ENCODE assay signal across 25 cellular contexts in the genomic region with DNA sequence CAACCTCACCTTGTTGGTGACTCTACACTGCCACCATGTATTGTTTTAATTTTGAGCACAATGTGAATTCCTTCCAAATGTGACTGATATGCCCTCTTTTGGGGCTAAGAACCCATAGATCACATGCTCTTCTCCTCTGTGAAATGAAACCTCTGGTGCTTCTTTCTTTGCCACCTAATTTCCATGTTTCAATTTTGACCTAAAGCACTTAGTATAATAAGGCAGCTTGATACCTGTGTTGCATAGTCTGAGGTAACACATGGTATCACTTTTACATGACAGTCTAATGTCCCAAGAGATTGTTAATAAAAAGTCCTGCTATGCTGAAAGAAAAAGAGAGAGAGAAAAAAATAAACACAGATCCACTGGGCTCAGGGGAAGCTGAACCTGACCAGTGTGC. TPM values are rescaled to one million over a fixed set of nuclear protein-coding genes. Genes with fewer than 3 reads are reported as not detected.
DNase-seq lines count a peak whose midpoint lies in the region; ATAC-seq and TF ChIP-seq lines count a peak whose summit lies in the region.
"Had no signal": no experiment of that assay in that cellular context is flagged by ENCODE, and none has a peak within 500 bp of the region (broad histone marks: within the 10 kb centered on the region; RNA-seq: fewer than 3 reads in every experiment).

No MANE protein-coding gene starts in this region.

- DNase-seq in Caco-2 (no peak), nephron progenitor cell (no peak), heart left ventricle (no peak), thyroid gland (no peak), NCI-H2081 treated with DMSO at 0.1 percent for 48 hours (lab: John Stamatoyannopoulos, UW) (no peak)
- DNase-seq: CD4-positive, CD25-positive, alpha-beta regulatory T cell; NCI-H1048; NCI-H1417 treated with DMSO at 0.1 percent for 48 hours; NCI-H1694 treated with DMSO at 0.1 percent for 48 hours; NCI-H2081; NCI-H2171; NCI-H226; NCI-H510A; NCI-H748 treated with DMSO at 0.1 percent for 48 hours; PC-3; SJCRH30 had no signal

- peak overlapping the region; percentile 46 for H3K4me2 ChIP-seq in OCI-LY3 (ENCODE audit: low read length)
- H3K4me2 ChIP-seq: BLaER1 had no signal

- H3K36me3 ChIP-seq in Caco-2 (ENCODE audit: control insufficient read depth, insufficient read depth, low read length): peaks cover 2% of the 10 kb centered on the region
- peaks cover 4% of the 10 kb centered on the region for H3K36me3 ChIP-seq in OCI-LY3 (replicated peaks; ENCODE audit: low read depth, low read length)
- peaks cover 0 to 96% (median 54%) of the 10 kb centered on the region in 9 donors for H3K36me3 ChIP-seq in heart left ventricle
- H3K36me3 ChIP-seq in thyroid gland: peaks cover 11 to 25% of the 10 kb centered on the region in 2 donors
- H3K36me3 ChIP-seq: BLaER1, SJCRH30 had no signal

- H3K4me3 ChIP-seq in Caco-2 (ENCODE audit: low read depth, low read length) (no peak overlapping the region), OCI-LY3 (ENCODE audit: low read length) (no peak overlapping the region), heart left ventricle (no peak overlapping the region), thyroid gland (replicated peaks in 1 of 3) (no peak overlapping the region)
- H3K4me3 ChIP-seq: BLaER1, K562, SJCRH30 had no signal

- H3K4me3 Mint-ChIP-seq in Caco-2 (ENCODE audit: unreplicated experiment) (no peak overlapping the region), nephron progenitor cell (no peak overlapping the region)
- H3K4me3 Mint-ChIP-seq: CD4-positive, CD25-positive, alpha-beta regulatory T cell had no signal

- no peaks in the 10 kb centered on the region for H3K9me3 Mint-ChIP-seq in Caco-2 (ENCODE audit: unreplicated experiment)
- no peaks in the 10 kb centered on the region for H3K9me3 Mint-ChIP-seq in nephron progenitor cell
- H3K9me3 Mint-ChIP-seq: CD4-positive, CD25-positive, alpha-beta regulatory T cell had no signal

- POLR2A ChIA-PET in Caco-2 (lab: Charles Lee): no interaction called here

- H3K4me1 Mint-ChIP-seq in Caco-2 (ENCODE audit: low read depth, unreplicated experiment) (peaks cover 5% of the 10 kb centered on the region), nephron progenitor cell (peaks cover 39% of the 10 kb centered on the region)
- H3K4me1 Mint-ChIP-seq: CD4-positive, CD25-positive, alpha-beta regulatory T cell had no signal

- TF ChIP-seq POLR2A in heart left ventricle (IDR thresholded peaks at IDR 0.05): no peak
- TF ChIP-seq POLR2A in thyroid gland (IDR thresholded peaks at IDR 0.05): no peak

- TF ChIP-seq CTCF in Caco-2 (IDR thresholded peaks at IDR 0.05; ENCODE audit: insufficient read depth in 1 of 2, low read depth in 1 of 2, low read length in 1 of 2, severe bottlenecking in 1 of 2, unreplicated experiment in 1 of 2) (no peak), OCI-LY3 (IDR thresholded peaks at IDR 0.05; ENCODE audit: low read depth, low read length) (peak; percentile 26; the same call in 1 of the 2 replicates), nephron progenitor cell (IDR thresholded peaks at IDR 0.05) (no peak), heart left ventricle (IDR thresholded peaks at IDR 0.05) (no peak), thyroid gland (IDR thresholded peaks at IDR 0.05) (no peak)

- peak; percentile 52 for ATAC-seq in HG02798 (IDR thresholded peaks at IDR 0.05; ENCODE audit: poor library complexity, unreplicated experiment)
- no peak for ATAC-seq in heart left ventricle
- ATAC-seq: K562, PC-3, Right ventricle myocardium inferior, SK-N-SH treated with all-trans-retinoic acid at 6 μM for 48 hours had no signal

- H3K27ac Mint-ChIP-seq in Caco-2 (ENCODE audit: unreplicated experiment): peak overlapping the region; percentile 14
- peak overlapping the region; percentile 45 for H3K27ac Mint-ChIP-seq in nephron progenitor cell
- H3K27ac Mint-ChIP-seq: CD4-positive, CD25-positive, alpha-beta regulatory T cell had no signal

- no peak overlapping the region for H3K9ac ChIP-seq in OCI-LY3 (ENCODE audit: low read length)
- H3K9ac ChIP-seq: BLaER1 had no signal

- H3K27ac ChIP-seq in OCI-LY3 (ENCODE audit: low read length) (no peak overlapping the region), heart left ventricle (no peak overlapping the region), thyroid gland (no peak overlapping the region)
- H3K27ac ChIP-seq: BLaER1, SJCRH30 had no signal

- H3K4me1 ChIP-seq in Caco-2: peaks cover 26% of the 10 kb centered on the region
- peaks cover 27% of the 10 kb centered on the region for H3K4me1 ChIP-seq in OCI-LY3 (ENCODE audit: low read length)
- peaks cover 0 to 6% (median 0%) of the 10 kb centered on the region in 12 donors for H3K4me1 ChIP-seq in heart left ventricle
- H3K4me1 ChIP-seq in thyroid gland: no peaks in the 10 kb centered on the region
- H3K4me1 ChIP-seq: SJCRH30 had no signal

- no peaks in the 10 kb centered on the region for H3K27me3 ChIP-seq in Caco-2 (replicated peaks; ENCODE audit: control insufficient read depth, insufficient read depth, low read length)
- H3K27me3 ChIP-seq in OCI-LY3 (ENCODE audit: low read depth, low read length): no peaks in the 10 kb centered on the region
- no peaks in the 10 kb centered on the region for H3K27me3 ChIP-seq in heart left ventricle
- no peaks in the 10 kb centered on the region for H3K27me3 ChIP-seq in thyroid gland
- H3K27me3 ChIP-seq: BLaER1, SJCRH30 had no signal

- intact Hi-C loops in Caco-2 (cut with micrococcal nuclease; ENCODE audit: unreplicated experiment) (loop anchor here (5.0 kb wide), 1 partner anchor 160 kb away; no protein-coding TSS in a partner anchor), heart left ventricle (cut with DNase I) (no loop called here), thyroid gland (cut with DNase I) (no loop called here)

- H3K79me2 ChIP-seq in OCI-LY3 (ENCODE audit: low read length): no peaks in the 10 kb centered on the region

- no peaks in the 10 kb centered on the region for H4K20me1 ChIP-seq in OCI-LY3 (ENCODE audit: insufficient read depth, low read length)
- H4K20me1 ChIP-seq: BLaER1 had no signal

- peaks cover 35% of the 10 kb centered on the region for H3K36me3 Mint-ChIP-seq in Caco-2 (ENCODE audit: insufficient read depth, unreplicated experiment)
- H3K36me3 Mint-ChIP-seq in nephron progenitor cell (ENCODE audit: low read depth): peaks cover 20% of the 10 kb centered on the region
- H3K36me3 Mint-ChIP-seq: CD4-positive, CD25-positive, alpha-beta regulatory T cell had no signal

- H3K9me3 ChIP-seq in Caco-2 (no peaks in the 10 kb centered on the region), OCI-LY3 (ENCODE audit: insufficient read depth, low read length) (no peaks in the 10 kb centered on the region), heart left ventricle (no peaks in the 10 kb centered on the region), thyroid gland (no peaks in the 10 kb centered on the region)
- H3K9me3 ChIP-seq: BLaER1, SJCRH30 had no signal

- H3K27me3 Mint-ChIP-seq in Caco-2 (ENCODE audit: insufficient read depth, unreplicated experiment) (no peaks in the 10 kb centered on the region), nephron progenitor cell (ENCODE audit: low read depth, poor library complexity) (no peaks in the 10 kb centered on the region)
- H3K27me3 Mint-ChIP-seq: CD4-positive, CD25-positive, alpha-beta regulatory T cell had no signal

- BruUV-seq in Caco-2 (replicated peaks; lab: Mats Ljungman, UMichigan): no TSS peak

- CTCF ChIA-PET in Caco-2 (lab: Charles Lee): interaction anchor here (1.2 kb wide), 1 partner anchor 28 kb away, joined by 3 read pairs; no protein-coding TSS in a partner anchor

- H2AFZ ChIP-seq in OCI-LY3 (ENCODE audit: low read depth, low read length): no peak overlapping the region

RNA-seq across cellular contexts. Expression of a gene that starts 24.2 kb away (rescaled TPM):
- total RNA-seq in Caco-2 (2022) (not detected in 2 replicates), heart left ventricle (under 1 TPM in 1 of 9 donors, not detected in 8; 0.23 TPM), thyroid gland (not detected)
- not detected for polyA plus RNA-seq in heart left ventricle
- total RNA-seq: A172; CD4-positive, CD25-positive, alpha-beta regulatory T cell; K562; LHCN-M2; PC-3; Right ventricle myocardium inferior; RPMI7951; SJCRH30 had no signal
- polyA plus RNA-seq: K562 had no signal

RNA-seq across cellular contexts. Expression of a gene that starts 40.4 kb away (rescaled TPM):
- total RNA-seq in Caco-2 (2022) (not detected in 2 replicates), heart left ventricle (not detected), thyroid gland (not detected)
- polyA plus RNA-seq in heart left ventricle: not detected
- total RNA-seq: A172; CD4-positive, CD25-positive, alpha-beta regulatory T cell; K562; PC-3; Right ventricle myocardium inferior; RPMI7951; SJCRH30 had no signal
- polyA plus RNA-seq: CD4-positive, CD25-positive, alpha-beta regulatory T cell; K562 had no signal
